Comparison of ENCODE assay signal across 7 cellular contexts in genomic region chr19:54172764-54173699, GRCh38. TPM values are rescaled to one million over a fixed set of nuclear protein-coding genes. Genes with fewer than 3 reads are reported as not detected.
DNase-seq lines count a peak whose midpoint lies in the region; ATAC-seq and TF ChIP-seq lines count a peak whose summit lies in the region.

TSS of gene TMC4 (minus strand) at chr19:54173160. CDS start at chr19:54173117, 43 bp downstream.

- POLR2A ChIA-PET in PC-3 (lab: Charles Lee; ENCODE audit: unreplicated experiment) = interaction anchor here (0.5 to 1.3 kb wide), 3 partner anchors 16 to 111 kb away, joined by 3 to 19 read pairs (median 6); partner anchors contain the start of gene MBOAT7

- no peaks in the 10 kb centered on the region for H3F3A ChIP-seq in PC-3 (ENCODE audit: low read length, unreplicated experiment)

- TF ChIP-seq CTCF in PC-3 (conservative IDR thresholded peaks at IDR 0.05; ENCODE audit: low read depth, low read length) (peak; percentile 62), right atrium auricular region (IDR thresholded peaks at IDR 0.05) (no peak), stomach (IDR thresholded peaks at IDR 0.05) (peak in 4 of 7 experiments; percentile 42 to 75 (median 59))

- H3K9me3 ChIP-seq in PC-3 (ENCODE audit: low read length) = no peaks in the 10 kb centered on the region
- H3K9me3 ChIP-seq in right atrium auricular region = no peaks in the 10 kb centered on the region
- H3K9me3 ChIP-seq in stomach = no peaks in the 10 kb centered on the region

- no peak for TF ChIP-seq EP300 in stomach (IDR thresholded peaks at IDR 0.05)

- TF ChIP-seq POLR2A in stomach (IDR thresholded peaks at IDR 0.05) = no peak

- peaks cover 10% of the 10 kb centered on the region; the same call in 1 of the 2 replicates for H3K4me1 ChIP-seq in PC-3 (ENCODE audit: insufficient read depth, low read length)
- peaks cover 0 to 12% of the 10 kb centered on the region in 2 donors for H3K4me1 ChIP-seq in right atrium auricular region
- H3K4me1 ChIP-seq in stomach = peaks cover 9 to 25% (median 19%) of the 10 kb centered on the region in 4 donors

- no TSS peak for BruUV-seq in PC-3 (replicated peaks; lab: Mats Ljungman, UMichigan)

- H3K9ac ChIP-seq in PC-3 (ENCODE audit: low read length) = peak within 1 kb of the TSS; percentile 65

- DNase-seq in HT1080 (ENCODE audit: low read depth) = peak; percentile 23
- peak; percentile 93 for DNase-seq in PC-3
- no peak for DNase-seq in right atrium auricular region (ENCODE audit: low spot score)
- DNase-seq in stomach = peak; percentile 88
- no peak for DNase-seq in SHP77 treated with DMSO at 0.1 percent for 48 hours (lab: John Stamatoyannopoulos, UW)

- H2AFZ ChIP-seq in PC-3 (ENCODE audit: low read length) = peak within 1 kb of the TSS; percentile 45

- no peaks in the 10 kb centered on the region for H3K79me2 ChIP-seq in PC-3 (ENCODE audit: low read length)

- intact Hi-C loops in PC-3 (cut with micrococcal nuclease) = loop anchor here (2.0 kb wide), 1 partner anchor 16 kb away; the partner anchor contains the start of gene MBOAT7
- intact Hi-C loops in stomach (cut with DNase I; ENCODE audit: low total_unique reads) = loop anchor here (5.0 kb wide), 1 partner anchor 59 kb away; no protein-coding TSS in a partner anchor

- CTCF ChIA-PET in PC-3 (lab: Charles Lee) = interaction anchor here (1.0 kb wide), 2 partner anchors 16 to 17 kb away, joined by 3 to 4 read pairs; partner anchors contain the start of gene MBOAT7

- H3K36me3 ChIP-seq in PC-3 (ENCODE audit: low read depth, low read length) (peaks cover under 1% of the 10 kb centered on the region; the same call in 1 of the 2 replicates), right atrium auricular region (no peaks in the 10 kb centered on the region), stomach (peaks cover 6 to 19% (median 13%) of the 10 kb centered on the region in 4 donors)

- no peaks in the 10 kb centered on the region for H3K27me3 ChIP-seq in PC-3 (ENCODE audit: low read length)
- H3K27me3 ChIP-seq in right atrium auricular region = peaks cover 0 to 3% of the 10 kb centered on the region in 2 donors
- H3K27me3 ChIP-seq in stomach = peaks cover 0 to 16% (median 4%) of the 10 kb centered on the region in 3 donors

- peak within 1 kb of the TSS; percentile 65 for H3K4me3 ChIP-seq in PC-3 (ENCODE audit: low read length)
- H3K4me3 ChIP-seq in right atrium auricular region = peak within 1 kb of the TSS in 1 of 2 donors; percentile 23
- H3K4me3 ChIP-seq in stomach = peak within 1 kb of the TSS; percentile 42 to 59 (median 48)

- H3K4me2 ChIP-seq in PC-3 (ENCODE audit: low read length) = peak within 1 kb of the TSS; percentile 82

- no peaks in the 10 kb centered on the region for H4K20me1 ChIP-seq in PC-3 (ENCODE audit: low read length)

- no peaks in the 10 kb centered on the region for H3K9me2 ChIP-seq in PC-3 (replicated peaks; ENCODE audit: low read length)

- H3K27ac ChIP-seq in PC-3 (ENCODE audit: low read length) (peak within 1 kb of the TSS; percentile 43), right atrium auricular region (peak within 1 kb of the TSS; percentile 32 to 35), stomach (peak within 1 kb of the TSS; percentile 80 to 88 (median 82))

- peak; percentile 83 for ATAC-seq in PC-3
- ATAC-seq in HG03342 (IDR thresholded peaks at IDR 0.05; ENCODE audit: unreplicated experiment) = no peak
- no peak for ATAC-seq in HG03196 (IDR thresholded peaks at IDR 0.05; ENCODE audit: unreplicated experiment)

- 19 to 31% (median 25%) methylated on average over 21 to 24 of the region's 24 CpGs for WGBS in stomach, 5 donors

RNA-seq across cellular contexts. Expression of gene TMC4, which starts in this region (rescaled TPM):
- total RNA-seq in HT1080 (2014; rRNA removed; shearing (Covaris generic)) = 1.2 TPM in 1 of 2 replicates, not detected in the other
- polyA plus RNA-seq in HT1080 (2015; cell fraction: cytosol; rRNA removed) = 0.03 and 0.72 TPM in 2 replicates
- 0.54 and 0.55 TPM in 2 replicates for polyA plus RNA-seq in HT1080 (2015; cell fraction: nucleus; rRNA removed)
- total RNA-seq in PC-3 (2014; rRNA removed) (11.2 and 13.4 TPM in 2 replicates), right atrium auricular region (1 to 10 TPM; 1.7 to 2.8 TPM), stomach (10 to 100 TPM; 28.0 to 99.5 (median 47.1) TPM)
- polyA plus RNA-seq in stomach = 10 to 100 TPM; 33.4 to 49.8 (median 39.3) TPM

Comparison
In these comparisons a context has a peak if more than half of its experiments do, and no peak if none do; other contexts are left out.
1. DNase-seq: peak in HT1080 (single experiment), PC-3 (single experiment) and stomach (single experiment); none in right atrium auricular region (single experiment) and SHP77 treated with DMSO at 0.1 percent for 48 hours (single experiment).
2. CTCF ChIP-seq: peak in PC-3 (single experiment) and stomach (4 of 7); none in right atrium auricular region (0 of 2).
3. Peak in every context shown above with its lines, with median percentiles within 50 percentile points of each other: H3K27ac ChIP-seq.